Comparison of ENCODE assay signal across 1 cellular context in the genomic region with DNA sequence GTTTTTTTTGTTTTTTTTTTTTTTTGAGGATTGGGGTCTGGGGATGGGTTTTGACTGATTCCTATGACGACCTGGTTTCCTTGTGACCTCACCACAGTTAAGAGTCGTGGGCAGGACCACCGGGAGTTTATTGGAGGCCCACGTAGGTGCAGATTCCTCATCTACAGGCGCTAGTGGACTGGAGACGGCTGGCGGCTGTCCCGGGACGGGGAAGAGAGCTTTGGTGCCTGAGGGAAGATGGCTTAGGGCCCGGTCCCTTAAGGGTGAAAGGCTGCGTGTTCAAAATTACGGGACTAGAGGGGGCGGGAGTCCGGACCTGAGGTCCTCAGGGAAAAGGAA.
TF ChIP-seq lines count a peak whose summit lies in the region.

No MANE protein-coding gene starts in this region.

TF ChIP-seq in GM23338, 12 proteins besides CTCF, POLR2A, EP300 and RAD21 (continued from another document):
- TF ChIP-seq ZNF462 (CRISPR knock-in tag; IDR thresholded peaks at IDR 0.05) (no peak), POLR2AphosphoS5 (IDR thresholded peaks at IDR 0.05; ENCODE audit: low read depth) (no peak), NANOG (IDR thresholded peaks at IDR 0.05; ENCODE audit: borderline replicate concordance) (no peak)
